ENCODE assay signal across 3 cellular contexts in genomic region chr20:22402990-22403859, GRCh38.
TF ChIP-seq lines count a peak whose summit lies in the region.

No MANE protein-coding gene starts in this region.

TF ChIP-seq in A549, 52 proteins besides CTCF, POLR2A, EP300 and RAD21 (continued from another document):
- peak; percentile 61 to 90 for TF ChIP-seq CEBPB (IDR thresholded peaks at IDR 0.05)
- TF ChIP-seq JUNB (IDR thresholded peaks at IDR 0.05): no peak

TF ChIP-seq in IMR-90, 13 proteins besides CTCF, POLR2A, EP300 and RAD21 (continued from another document):
- TF ChIP-seq FOS (IDR thresholded peaks at IDR 0.05; ENCODE audit: low read depth, low read length) (no peak), BHLHE40 (IDR thresholded peaks at IDR 0.05; ENCODE audit: low read depth, low read length) (no peak), RFX5 (IDR thresholded peaks at IDR 0.05; ENCODE audit: low read depth, low read length) (no peak), CHD1 (IDR thresholded peaks at IDR 0.05; ENCODE audit: low read depth, low read length) (no peak), USF2 (IDR thresholded peaks at IDR 0.05; ENCODE audit: low read depth, low read length) (no peak), SMC3 (IDR thresholded peaks at IDR 0.05; ENCODE audit: low read depth, low read length) (no peak), CEBPB (IDR thresholded peaks at IDR 0.05; ENCODE audit: low read depth, low read length) (no peak), MAZ (IDR thresholded peaks at IDR 0.05; ENCODE audit: borderline replicate concordance, low read depth, low read length) (no peak), RCOR1 (IDR thresholded peaks at IDR 0.05; ENCODE audit: insufficient replicate concordance, low read length) (no peak), ELK1 (IDR thresholded peaks at IDR 0.05; ENCODE audit: borderline replicate concordance, low read depth, low read length) (no peak), NFE2L2 (IDR thresholded peaks at IDR 0.05; ENCODE audit: low read depth, low read length) (no peak), MXI1 (IDR thresholded peaks at IDR 0.05; ENCODE audit: borderline replicate concordance, low read depth, low read length) (no peak)

TF ChIP-seq in K562, 482 proteins besides CTCF, POLR2A, EP300 and RAD21 (continued from another document):
- TF ChIP-seq TBP (optimal IDR thresholded peaks at IDR 0.05; ENCODE audit: low read depth, low read length) (peak; percentile 25), DPF2 (IDR thresholded peaks at IDR 0.05) (0 out of 2 replicates have a peak, but pooled peaks have one; percentile 7), MLLT1 (IDR thresholded peaks at IDR 0.05) (0 out of 4 replicates have a peak, but pooled peaks of 1 of the 2 experiments have one; percentile 41), RBBP5 (IDR thresholded peaks at IDR 0.05; ENCODE audit: borderline replicate concordance, insufficient read depth, low read length, poor library complexity, severe bottlenecking) (peak; percentile 20), SRSF3 (IDR thresholded peaks at IDR 0.05; ENCODE audit: insufficient read depth, low read length) (no peak), TBL1XR1 (IDR thresholded peaks at IDR 0.05; ENCODE audit: low read length in 2 of 2) (peak in 1 of 2 experiments; percentile 44; a peak in 1 of 4 replicates), SMARCB1 (IDR thresholded peaks at IDR 0.05; ENCODE audit: insufficient read length, low read depth) (no peak), ZNF639 (CRISPR knock-in tag; conservative IDR thresholded peaks at IDR 0.05 in 1 of 2, IDR thresholded peaks at IDR 0.05 in 1 of 2) (0 out of 4 replicates have a peak, but pooled peaks of 1 of the 2 experiments have one; percentile 37), SRSF9 (IDR thresholded peaks at IDR 0.05; ENCODE audit: borderline replicate concordance, low read depth, low read length) (no peak), NFRKB (IDR thresholded peaks at IDR 0.05; ENCODE audit: low read depth) (0 out of 2 replicates have a peak, but pooled peaks have one; percentile 67), ATF6 (CRISPR knock-in tag; IDR thresholded peaks at IDR 0.05) (no peak), GABPA (tag; conservative IDR thresholded peaks at IDR 0.05; ENCODE audit: low read depth) (0 out of 2 replicates have a peak, but pooled peaks have one; percentile 24), BRD9 (IDR thresholded peaks at IDR 0.05; ENCODE audit: low read depth, partially characterized antibody) (peak; percentile 3), ZNF143 (CRISPR knock-in tag; IDR thresholded peaks at IDR 0.05) (no peak), ZNF124 (CRISPR knock-in tag; IDR thresholded peaks at IDR 0.05) (no peak), UBTF (IDR thresholded peaks at IDR 0.05; ENCODE audit: borderline replicate concordance in 1 of 2, low read depth in 2 of 2, low read length in 2 of 2) (0 out of 4 replicates have a peak, but pooled peaks of 1 of the 2 experiments have one; percentile 40), MTA3 (IDR thresholded peaks at IDR 0.05; ENCODE audit: borderline replicate concordance) (no peak), ETS2 (tag; IDR thresholded peaks at IDR 0.05; ENCODE audit: borderline replicate concordance, poor library complexity, severe bottlenecking) (no peak), CEBPG (CRISPR knock-in tag; IDR thresholded peaks at IDR 0.05) (no peak), CEBPG (tag; conservative IDR thresholded peaks at IDR 0.05 in 1 of 2, IDR thresholded peaks at IDR 0.05 in 1 of 2) (0 out of 4 replicates have a peak, but pooled peaks of 1 of the 2 experiments have one; percentile 24)
